8 cellular contexts compared by ENCODE assay signal in the genomic region with DNA sequence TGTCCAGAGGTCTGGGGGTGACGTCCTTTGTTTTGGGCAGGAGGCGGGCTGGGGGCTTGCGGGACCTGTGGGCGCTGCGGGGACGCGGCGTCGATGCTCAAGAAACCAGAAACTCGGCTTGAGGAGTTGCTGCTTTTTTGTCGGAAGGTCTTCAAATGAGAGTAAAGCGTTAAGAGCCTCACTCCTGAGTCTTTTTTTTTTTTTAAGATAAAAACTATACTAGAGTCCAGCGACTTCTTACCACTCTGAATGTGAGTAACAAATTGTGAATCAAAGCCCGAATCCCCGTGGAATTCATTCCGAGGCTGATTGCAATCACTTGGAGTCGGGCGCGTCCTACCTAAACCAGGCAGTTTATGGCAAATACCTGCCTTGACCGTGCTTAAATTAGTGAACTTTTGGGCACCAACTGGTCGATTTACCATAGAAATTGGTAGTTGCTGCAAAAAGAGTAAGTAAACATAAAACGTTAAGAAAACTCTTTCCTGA. TPM values are rescaled to one million over a fixed set of nuclear protein-coding genes. Genes with fewer than 3 reads are reported as not detected.
DNase-seq lines count a peak whose midpoint lies in the region; ATAC-seq and TF ChIP-seq lines count a peak whose summit lies in the region.

No MANE protein-coding gene starts in this region.

- TF ChIP-seq CTCF in SU-DHL-6 (IDR thresholded peaks at IDR 0.05; ENCODE audit: insufficient read depth, low read length, poor library complexity, severe bottlenecking) (no peak), neural progenitor cell (IDR thresholded peaks at IDR 0.05) (no peak), GM13976 (IDR thresholded peaks at IDR 0.05; ENCODE audit: borderline replicate concordance, control extremely low read depth, extremely low read depth, insufficient read depth, missing control alignments) (no peak)

- peak overlapping the region; percentile 70 for H3K27ac Mint-ChIP-seq in neural progenitor cell

- H2AFZ ChIP-seq in SU-DHL-6 (ENCODE audit: low read depth, low read length, severe bottlenecking), result peak overlapping the region; percentile 84
- H2AFZ ChIP-seq in neural progenitor cell (replicated peaks), result peak overlapping the region; percentile 53

- H3K9me3 ChIP-seq in HAP-1, result no peaks in the 10 kb centered on the region
- no peaks in the 10 kb centered on the region for H3K9me3 ChIP-seq in SU-DHL-6 (ENCODE audit: insufficient read depth, low read length)
- H3K9me3 ChIP-seq in neural progenitor cell (ENCODE audit: low read depth), result no peaks in the 10 kb centered on the region

- peak; percentile 16 for DNase-seq in CD1c-positive myeloid dendritic cell (ENCODE audit: extremely low spot score)
- DNase-seq in HAP-1 (ENCODE audit: low spot score in 2 of 2), result peak in 1 of 2 experiments; percentile 39
- peak; percentile 24 for DNase-seq in fibroblast of gingiva (ENCODE audit: low read depth)
- DNase-seq in neural progenitor cell (ENCODE audit: low spot score), result no peak
- no peak for DNase-seq in GM13976 (ENCODE audit: low spot score)
- DNase-seq in NCI-H187 (lab: John Stamatoyannopoulos, UW), result no peak

- no peaks in the 10 kb centered on the region for H3K36me3 ChIP-seq in HAP-1 (replicated peaks)
- no peaks in the 10 kb centered on the region; the same call in 1 of the 2 replicates for H3K36me3 ChIP-seq in SU-DHL-6 (ENCODE audit: low read length)
- H3K36me3 ChIP-seq in neural progenitor cell, result no peaks in the 10 kb centered on the region

- no peaks in the 10 kb centered on the region for H3K9me2 ChIP-seq in SU-DHL-6 (replicated peaks; ENCODE audit: insufficient read depth, low read length)

- peak overlapping the region; percentile 72 for H3K9ac ChIP-seq in SU-DHL-6 (ENCODE audit: low read length)
- H3K9ac ChIP-seq in neural progenitor cell, result no peak overlapping the region

- H3K36me3 Mint-ChIP-seq in neural progenitor cell, result peaks cover 4% of the 10 kb centered on the region

- H3K4me1 ChIP-seq in HAP-1 (peaks cover 6% of the 10 kb centered on the region), neural progenitor cell (peaks cover 10% of the 10 kb centered on the region)

- no peaks in the 10 kb centered on the region for H3K27me3 Mint-ChIP-seq in neural progenitor cell (ENCODE audit: insufficient read depth, low read depth)

- H3K4me1 Mint-ChIP-seq in neural progenitor cell, result peaks cover 19% of the 10 kb centered on the region

- H3K79me2 ChIP-seq in SU-DHL-6 (ENCODE audit: insufficient read depth, low read length) (peaks cover 50% of the 10 kb centered on the region), neural progenitor cell (ENCODE audit: low read depth) (peaks cover 40% of the 10 kb centered on the region)

- peak overlapping the region; percentile 98 for H3K4me3 Mint-ChIP-seq in neural progenitor cell

- H3F3A ChIP-seq in SU-DHL-6 (ENCODE audit: insufficient read depth) (peaks cover 3% of the 10 kb centered on the region; the same call in 1 of the 2 replicates), neural progenitor cell (ENCODE audit: low read depth) (peaks cover 12% of the 10 kb centered on the region)

- no peaks in the 10 kb centered on the region for H4K20me1 ChIP-seq in SU-DHL-6 (ENCODE audit: low read depth, low read length)
- H4K20me1 ChIP-seq in neural progenitor cell (ENCODE audit: low read depth), result no peaks in the 10 kb centered on the region

- in situ Hi-C loops in HAP-1 (cut with MboI; ENCODE audit: low sequenced_read_pairs) (no loop called here), GM13976 (cut with MboI; ENCODE audit: low sequenced_read_pairs, unreplicated experiment) (no loop called here)

- no peaks in the 10 kb centered on the region for H3K9me3 Mint-ChIP-seq in neural progenitor cell

- H3K4me3 ChIP-seq in HAP-1 (peak overlapping the region; percentile 72), SU-DHL-6 (ENCODE audit: insufficient read depth, low read length, poor library complexity, severe bottlenecking) (peak overlapping the region; percentile 71), neural progenitor cell (peak overlapping the region; percentile 73)

- H3K27ac ChIP-seq in SU-DHL-6 (ENCODE audit: low read depth, low read length) (peak overlapping the region; percentile 33), neural progenitor cell (no peak overlapping the region)

- H3K27me3 ChIP-seq in HAP-1 (ENCODE audit: low read depth) (no peaks in the 10 kb centered on the region), SU-DHL-6 (ENCODE audit: low read length) (no peaks in the 10 kb centered on the region), neural progenitor cell (peaks cover 12% of the 10 kb centered on the region)

- no peak for ATAC-seq in GM21786 (IDR thresholded peaks at IDR 0.05; ENCODE audit: unreplicated experiment)

- H3K4me2 ChIP-seq in SU-DHL-6 (ENCODE audit: low read depth, low read length, poor library complexity, severe bottlenecking) (peak overlapping the region; percentile 80), neural progenitor cell (peak overlapping the region; percentile 79)

RNA-seq across cellular contexts. Expression of a gene that starts 0.6 kb away (rescaled TPM):
- total RNA-seq in neural progenitor cell (ENCODE audit: low replicate concordance), result 25.7 and 35.4 TPM in 2 replicates

RNA-seq across cellular contexts. Expression of a gene that starts 20.5 kb away (rescaled TPM):
- total RNA-seq in neural progenitor cell (ENCODE audit: low replicate concordance), result not detected in 2 replicates

Comparison
In these comparisons a context has a peak if more than half of its experiments do, and no peak if none do; other contexts are left out.
1. DNase-seq: peak in CD1c-positive myeloid dendritic cell (single experiment) and fibroblast of gingiva (single experiment); none in neural progenitor cell (single experiment), GM13976 (single experiment) and NCI-H187 (0 of 2).
2. Peak in every context shown above with its lines, with median percentiles within 50 percentile points of each other: H3K4me3 ChIP-seq.